Comparison of ENCODE assay signal across 9 cellular contexts in the genomic region with DNA sequence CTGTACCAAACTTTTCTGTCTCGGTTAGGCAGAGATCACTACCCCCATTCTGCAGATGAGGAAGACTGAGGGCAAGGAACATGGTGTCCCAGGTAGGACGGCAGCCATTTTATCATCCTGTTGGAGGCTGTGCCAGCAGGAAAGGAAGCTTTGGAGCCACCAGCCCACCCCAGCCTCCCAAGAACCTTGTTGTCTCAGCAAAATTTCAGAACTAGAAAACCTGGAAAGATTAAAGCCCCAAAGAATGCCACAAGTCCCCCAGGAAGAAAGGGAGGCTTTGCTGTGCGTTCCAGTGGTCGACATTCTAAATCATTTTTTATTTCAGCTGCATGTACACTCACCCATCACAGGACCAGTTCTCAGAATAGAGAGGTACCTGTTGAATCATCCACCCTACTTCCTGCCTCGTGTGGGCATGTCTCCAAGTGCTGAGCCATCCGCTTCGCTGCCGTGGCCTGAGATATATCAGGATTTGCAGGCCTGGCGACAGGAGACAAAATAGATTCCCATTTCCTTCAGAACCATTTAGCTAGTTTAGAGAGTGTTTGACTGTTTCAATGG. TPM values are rescaled to one million over a fixed set of nuclear protein-coding genes. Genes with fewer than 3 reads are reported as not detected.
DNase-seq lines count a peak whose midpoint lies in the region; ATAC-seq and TF ChIP-seq lines count a peak whose summit lies in the region.
"Had no signal": no experiment of that assay in that cellular context is flagged by ENCODE, and none has a peak within 500 bp of the region (broad histone marks: within the 10 kb centered on the region; RNA-seq: fewer than 3 reads in every experiment).

No MANE protein-coding gene starts in this region.

- POLR2A ChIA-PET in HCT116 (lab: Charles Lee) (interaction anchor here (0.8 to 2.1 kb wide), 4 partner anchors 10 to 234 kb away, joined by 3 to 27 read pairs (median 4); partner anchors contain the start of genes EIF3D and IFT27), WTC11 (lab: Charles Lee) (interaction anchor here (0.7 kb wide), 1 partner anchor 336 kb away, joined by 4 read pairs; no protein-coding TSS in a partner anchor)

- peak overlapping the region; percentile 19 to 35 for H3K4me3 ChIP-seq in HCT116 (replicated peaks in 1 of 2; ENCODE audit: low read depth in 1 of 2, low read length in 2 of 2)
- H3K4me3 ChIP-seq in ovary: no peak overlapping the region
- H3K4me3 ChIP-seq: lung had no signal

- CTCF ChIA-PET in HCT116 (lab: Charles Lee) (interaction anchor here (1.1 to 1.2 kb wide), 2 partner anchors 240 to 314 kb away, joined by 3 to 8 read pairs; no protein-coding TSS in a partner anchor), WTC11 (lab: Charles Lee) (interaction anchor here (1.0 to 1.2 kb wide), 6 partner anchors 13 to 314 kb away, joined by 3 to 6 read pairs (median 3); partner anchors contain the start of genes EIF3D and IFT27)

- TF ChIP-seq POLR2A in HCT116 (IDR thresholded peaks at IDR 0.05; ENCODE audit: borderline replicate concordance, extremely low read depth, insufficient read depth, insufficient read length): no peak
- no peak for TF ChIP-seq POLR2A in ovary (IDR thresholded peaks at IDR 0.05)

- peak overlapping the region; percentile 88 for H2AFZ ChIP-seq in HCT116 (ENCODE audit: low read depth, low read length, poor library complexity, severe bottlenecking)

- peaks cover 16% of the 10 kb centered on the region for H3K4me1 Mint-ChIP-seq in WTC11

- H3K9ac ChIP-seq in HCT116 (ENCODE audit: low read length): peak overlapping the region; percentile 49

- TF ChIP-seq EP300 in ovary (IDR thresholded peaks at IDR 0.05): no peak

- H3K4me3 Mint-ChIP-seq in WTC11: no peak overlapping the region

- DNase-seq in HCT116 (ENCODE audit: low read depth, low spot score) (peak; percentile 64), WTC11 (ENCODE audit: low spot score) (no peak), epithelial cell of prostate (ENCODE audit: low read depth, low spot score) (peak; percentile 91), cardiac septum (ENCODE audit: low spot score) (no peak), ovary (no peak), head of caudate nucleus (no peak), GM19238 (ENCODE audit: insufficient read length, low spot score) (no peak)
- peak; percentile 35 for DNase-seq in stimulated activated CD4-positive, alpha-beta T cell treated with anti-CD3 and anti-CD28 coated beads, Interleukin-2, amount 100 ng/mL, for 4 hours (ENCODE audit: low read depth)

- 34 to 42% (median 36%) methylated on average over 9 of the region's 9 CpGs for WGBS in ovary, 3 donors

- peaks cover 14% of the 10 kb centered on the region for H3K27me3 Mint-ChIP-seq in WTC11 (ENCODE audit: low read depth)

- no peaks in the 10 kb centered on the region for H3K36me3 Mint-ChIP-seq in WTC11

- BruUV-seq in HCT116 (replicated peaks; lab: Mats Ljungman, UMichigan): no TSS peak

- no peak overlapping the region for H3K27ac Mint-ChIP-seq in WTC11

- TF ChIP-seq CTCF in HCT116 (IDR thresholded peaks at IDR 0.05 in 2 of 3, conservative IDR thresholded peaks at IDR 0.05 in 1 of 3; ENCODE audit: borderline replicate concordance in 1 of 3, insufficient read depth in 1 of 3, low read depth in 2 of 3, low read length in 2 of 3) (no peak), WTC11 (IDR thresholded peaks at IDR 0.05) (no peak), ovary (IDR thresholded peaks at IDR 0.05) (no peak)

- no peaks in the 10 kb centered on the region for H4K20me1 ChIP-seq in HCT116 (ENCODE audit: insufficient read depth)

- H3K9me3 Mint-ChIP-seq in WTC11: no peaks in the 10 kb centered on the region

- peak; percentile 62 for ATAC-seq in HCT116
- no peak for ATAC-seq in WTC11

- H3K27ac ChIP-seq in HCT116 (ENCODE audit: low read depth, low read length) (peak overlapping the region; percentile 65), epithelial cell of prostate (peak overlapping the region; percentile 92), ovary (no peak overlapping the region)

- H3K9me3 ChIP-seq in HCT116 (ENCODE audit: control insufficient read depth in 1 of 2, insufficient read depth in 1 of 2, low read depth in 1 of 2, low read length in 2 of 2): no peaks in the 10 kb centered on the region
- no peaks in the 10 kb centered on the region for H3K9me3 ChIP-seq in ovary

- no peaks in the 10 kb centered on the region for H3K27me3 ChIP-seq in HCT116 (ENCODE audit: insufficient read depth, low read length)
- no peaks in the 10 kb centered on the region for H3K27me3 ChIP-seq in ovary

- intact Hi-C loops in HCT116 (cut with micrococcal nuclease): no loop called here
- intact Hi-C loops in cardiac septum (cut with DNase I): loop anchor here (10.0 kb wide), 1 partner anchor 233 kb away; the partner anchor contains the start of gene IFT27
- intact Hi-C loops in ovary (cut with DNase I): loop anchor here in 1 of 4 donors (10.0 kb wide), 1 partner anchor 223 kb away; no protein-coding TSS in a partner anchor
- intact Hi-C loops in head of caudate nucleus (cut with DNase I): loop anchor here (10.0 kb wide), 2 partner anchors 223 to 313 kb away; no protein-coding TSS in a partner anchor

- RAD21 ChIA-PET in HCT116 (lab: Charles Lee; ENCODE audit: low non-redundant PET in 1 of 2, low total read pairs in 2 of 2, uncharacterized antibody in 2 of 2, unreplicated experiment in 2 of 2): interaction anchor here in 1 of 2 experiments (0.7 kb wide), 1 partner anchor 213 kb away, joined by 7 read pairs; no protein-coding TSS in a partner anchor

- TF ChIP-seq RAD21 in HCT116 (IDR thresholded peaks at IDR 0.05; ENCODE audit: low read depth): no peak

- H3K36me3 ChIP-seq in HCT116 (ENCODE audit: control insufficient read depth in 1 of 2, insufficient read depth in 2 of 2, low read length in 2 of 2) (no peaks in the 10 kb centered on the region), ovary (no peaks in the 10 kb centered on the region)

- H3K79me2 ChIP-seq in HCT116 (ENCODE audit: insufficient read depth, low read length): no peaks in the 10 kb centered on the region

- H3K4me1 ChIP-seq in HCT116 (ENCODE audit: control insufficient read depth in 1 of 2, insufficient read depth in 2 of 2, low read length in 2 of 2) (peaks cover 17 to 53% of the 10 kb centered on the region in 2 experiments), ovary (ENCODE audit: insufficient read depth) (no peaks in the 10 kb centered on the region)

- no peaks in the 10 kb centered on the region for H3K9me2 ChIP-seq in HCT116 (ENCODE audit: insufficient read depth)

- peak overlapping the region; percentile 73 for H3K4me2 ChIP-seq in HCT116 (ENCODE audit: low read length)

TF ChIP-seq in HCT116, 20 proteins besides CTCF, POLR2A, EP300 and RAD21 (continues in another document):
- TF ChIP-seq YY1 (IDR thresholded peaks at IDR 0.05; ENCODE audit: extremely low read depth, insufficient replicate concordance, low read depth, low read length) (peak; percentile 77), ATF3 (IDR thresholded peaks at IDR 0.05) (no peak), TCF7L2 (IDR thresholded peaks at IDR 0.05; ENCODE audit: borderline replicate concordance, extremely low read depth, insufficient read depth, insufficient read length) (no peak), SP1 (IDR thresholded peaks at IDR 0.05; ENCODE audit: low read depth) (peak; percentile 60; the same call in 1 of the 2 replicates), POLR2AphosphoS5 (IDR thresholded peaks at IDR 0.05; ENCODE audit: low read depth, low read length) (peak; percentile 44; the same call in 1 of the 2 replicates), ZFX (IDR thresholded peaks at IDR 0.05) (peak; percentile 26; the same call in 1 of the 2 replicates), CBX3 (IDR thresholded peaks at IDR 0.05; ENCODE audit: low read depth) (peak; percentile 43; the same call in 1 of the 2 replicates), JUND (IDR thresholded peaks at IDR 0.05) (peak; percentile 67; the same call in 1 of the 2 replicates), SRF (IDR thresholded peaks at IDR 0.05; ENCODE audit: low read depth) (no peak), FOSL1 (IDR thresholded peaks at IDR 0.05; ENCODE audit: low read depth) (peak; percentile 74), SIN3A (IDR thresholded peaks at IDR 0.05; ENCODE audit: low read depth) (no peak)

TF ChIP-seq in WTC11, 78 proteins besides CTCF, POLR2A, EP300 and RAD21:
- TF ChIP-seq E2F5 (CRISPR knock-in tag; IDR thresholded peaks at IDR 0.05): no peak
- peak; percentile 35; the same call in 1 of the 2 replicates for TF ChIP-seq GTF2I (CRISPR knock-in tag; conservative IDR thresholded peaks at IDR 0.05)

RNA-seq across cellular contexts. Expression of gene EIF3D, which starts 12.9 kb away (rescaled TPM):
- 306 TPM for total RNA-seq in HCT116 (2021; ENCODE audit: unreplicated experiment)
- polyA plus RNA-seq in HCT116 (2012): 481 and 557 TPM in 2 replicates
- 211 to 237 TPM (median 216 TPM) in 3 replicates for total RNA-seq in WTC11 (2021)
- total RNA-seq in cardiac septum: 82.3 TPM
- 100 to 1,000 TPM; 166 to 299 (median 192) TPM for total RNA-seq in ovary
- polyA plus RNA-seq in ovary: 100 to 1,000 TPM; 224 to 351 TPM

RNA-seq across cellular contexts. Expression of gene FOXRED2, which starts 35.1 kb away (rescaled TPM):
- 19.9 TPM for total RNA-seq in HCT116 (2021; ENCODE audit: unreplicated experiment)
- polyA plus RNA-seq in HCT116 (2012): 7.2 and 7.6 TPM in 2 replicates
- 20.1 to 35.5 TPM (median 31.7 TPM) in 3 replicates for total RNA-seq in WTC11 (2021)
- total RNA-seq in cardiac septum: 3.8 TPM
- total RNA-seq in ovary: 10 to 100 TPM in 5 of 7 donors, 1 to 10 TPM in 2; 6.9 to 30.7 (median 26.1) TPM
- 10 to 100 TPM; 13.0 to 17.6 TPM for polyA plus RNA-seq in ovary

Comparison
In these comparisons a context has a peak if more than half of its experiments do, and no peak if none do; other contexts are left out.
1. DNase-seq: peak in HCT116 (single experiment), epithelial cell of prostate (single experiment) and stimulated activated CD4-positive, alpha-beta T cell treated with anti-CD3 and anti-CD28 coated beads, Interleukin-2, amount 100 ng/mL, for 4 hours (single experiment); none in WTC11 (single experiment), cardiac septum (single experiment), ovary (0 of 5), head of caudate nucleus (0 of 42) and GM19238 (single experiment).
2. H3K27ac ChIP-seq: peak in HCT116 (single experiment) and epithelial cell of prostate (single experiment); none in ovary (0 of 2).
3. Of the 4 proteins assayed by ChIP-seq in both WTC11 and HCT116: peak only in WTC11: none; only in HCT116: MAX and SP1; in both: none; in neither: 2.